9 cellular contexts compared by ENCODE assay signal in genomic region chr1:229578168-229579100, GRCh38. TPM values are rescaled to one million over a fixed set of nuclear protein-coding genes. Genes with fewer than 3 reads are reported as not detected.
A peak's percentile ranks its signal among the peaks of the same experiment; 100 is the strongest.
DNase-seq lines count a peak whose midpoint lies in the region; ATAC-seq and TF ChIP-seq lines count a peak whose summit lies in the region.
"Had no signal": no experiment of that assay in that cellular context is flagged by ENCODE, and none has a peak within 500 bp of the region (broad histone marks: within the 10 kb centered on the region; RNA-seq: fewer than 3 reads in every experiment).

No MANE protein-coding gene starts in this region.

- H4K20me1 ChIP-seq in GM23248 (ENCODE audit: insufficient read depth): no peaks in the 10 kb centered on the region

- H3K27me3 ChIP-seq in parathyroid adenoma (ENCODE audit: control insufficient read depth, insufficient read depth, low read length) (no peaks in the 10 kb centered on the region), GM23248 (replicated peaks; ENCODE audit: insufficient read depth) (no peaks in the 10 kb centered on the region), H7 (ENCODE audit: control insufficient read depth, insufficient read depth, low read length) (no peaks in the 10 kb centered on the region)

- H3K27ac Mint-ChIP-seq in brain: peak overlapping the region; percentile 45 to 93 (median 88)
- H3K27ac Mint-ChIP-seq: activated T-helper 17 cell treated with anti-CD3 and anti-CD28 coated beads, Interleukin-2, amount 50 U/mL, for 72 hours had no signal

- H3K36me3 Mint-ChIP-seq in brain: no peaks in the 10 kb centered on the region

- ATAC-seq in GM18868 (IDR thresholded peaks at IDR 0.05; ENCODE audit: unreplicated experiment): peak; percentile 42
- peak; percentile 26 for ATAC-seq in HG03045 (IDR thresholded peaks at IDR 0.05; ENCODE audit: unreplicated experiment)
- ATAC-seq in GM18873 (IDR thresholded peaks at IDR 0.05; ENCODE audit: low FRiP score, unreplicated experiment): no peak
- ATAC-seq: activated T-helper 17 cell treated with anti-CD3 and anti-CD28 coated beads, Interleukin-2, amount 50 U/mL, for 72 hours had no signal

- 82 to 83% methylated on average over 14 of the region's 14 CpGs for WGBS in GM23248 (ENCODE audit: low coverage in 1 of 2, low lambda C conversion rate in 2 of 2, missing lambda C conversion rate in 2 of 2), 2 experiments

- no peaks in the 10 kb centered on the region for H3K9me2 ChIP-seq in GM23248 (ENCODE audit: insufficient read depth)

- H3K4me3 ChIP-seq in parathyroid adenoma (ENCODE audit: low read depth, low read length): no peak overlapping the region
- no peak overlapping the region for H3K4me3 ChIP-seq in GM23248
- H3K4me3 ChIP-seq in H7 (ENCODE audit: insufficient read depth, low read depth, low read length): no peak overlapping the region

- H3K9me3 ChIP-seq in parathyroid adenoma (ENCODE audit: control insufficient read depth, low read length): no peaks in the 10 kb centered on the region
- no peaks in the 10 kb centered on the region for H3K9me3 ChIP-seq in GM23248 (ENCODE audit: low read depth)

- H3F3A ChIP-seq in GM23248 (ENCODE audit: insufficient read depth): no peaks in the 10 kb centered on the region

- no peak for DNase-seq in GM23248
- no peak for DNase-seq in KBM-7
- no peak for DNase-seq in H7

- H3K9me3 Mint-ChIP-seq in brain: peaks cover 0 to 2% (median 0%) of the 10 kb centered on the region in 5 experiments
- H3K9me3 Mint-ChIP-seq: activated T-helper 17 cell treated with anti-CD3 and anti-CD28 coated beads, Interleukin-2, amount 50 U/mL, for 72 hours had no signal

- H3K4me1 ChIP-seq in parathyroid adenoma (peaks cover 7% of the 10 kb centered on the region), GM23248 (ENCODE audit: insufficient read depth) (no peaks in the 10 kb centered on the region)

- H3K4me2 ChIP-seq in parathyroid adenoma (ENCODE audit: low read length) (no peak overlapping the region), GM23248 (ENCODE audit: unreplicated experiment) (no peak overlapping the region)

- no peak for TF ChIP-seq CTCF in brain (conservative IDR thresholded peaks at IDR 0.05)
- TF ChIP-seq CTCF in parathyroid adenoma (IDR thresholded peaks at IDR 0.05): no peak

- H3K36me3 ChIP-seq in parathyroid adenoma (ENCODE audit: control insufficient read depth, insufficient read depth, low read length): no peaks in the 10 kb centered on the region
- no peaks in the 10 kb centered on the region for H3K36me3 ChIP-seq in GM23248 (ENCODE audit: low read depth)
- H3K36me3 ChIP-seq in H7 (replicated peaks; ENCODE audit: control insufficient read depth, insufficient read depth, low read length): no peaks in the 10 kb centered on the region

- H3K9ac ChIP-seq in parathyroid adenoma (no peak overlapping the region), GM23248 (no peak overlapping the region)

- H3K4me1 Mint-ChIP-seq in brain: peaks cover 39% of the 10 kb centered on the region
- H3K4me1 Mint-ChIP-seq: activated T-helper 17 cell treated with anti-CD3 and anti-CD28 coated beads, Interleukin-2, amount 50 U/mL, for 72 hours had no signal

- H2AFZ ChIP-seq in parathyroid adenoma (peak overlapping the region; percentile 78), GM23248 (no peak overlapping the region)

- peaks cover 4% of the 10 kb centered on the region for H3K27me3 Mint-ChIP-seq in brain

- H3K27ac ChIP-seq in parathyroid adenoma (peak overlapping the region; percentile 61), GM23248 (no peak overlapping the region)

- H3K79me2 ChIP-seq in parathyroid adenoma (no peaks in the 10 kb centered on the region), GM23248 (ENCODE audit: insufficient read depth) (no peaks in the 10 kb centered on the region)

- in situ Hi-C loops in GM23248 (cut with MboI): no loop called here
- in situ Hi-C loops in KBM-7 (cut with MboI; ENCODE audit: low pct_unique_long_range_greater_than_20kb, low sequenced_read_pairs): loop anchor here (10.0 kb wide), 1 partner anchor 46 kb away; the partner anchor contains the start of genes TAF5L and URB2

- peak overlapping the region; percentile 0 to 70 (median 59) for H3K4me3 Mint-ChIP-seq in brain
- H3K4me3 Mint-ChIP-seq: activated T-helper 17 cell treated with anti-CD3 and anti-CD28 coated beads, Interleukin-2, amount 50 U/mL, for 72 hours had no signal

RNA-seq across cellular contexts. Expression of gene ABCB10, which starts 19.9 kb away (rescaled TPM):
- 2.9 TPM for polyA plus RNA-seq in brain (ENCODE audit: insufficient read depth, low read depth, low replicate concordance)
- total RNA-seq in GM23248 (2014; rRNA removed; shearing (Covaris generic)): 19.0 and 25.2 TPM in 2 replicates
- 7.4 and 7.6 TPM in 2 replicates for polyA plus RNA-seq in GM23248 (2016; fragmentation: Nextera tagmentation; extraction: Ambion mirVana)
- 18.0 and 19.8 TPM in 2 replicates for total RNA-seq in H7 (2014; rRNA removed; shearing (Covaris generic))

RNA-seq across cellular contexts. Expression of gene TAF5L, which starts 47.5 kb away (rescaled TPM):
- 12.2 TPM for polyA plus RNA-seq in brain (ENCODE audit: insufficient read depth, low read depth, low replicate concordance)
- total RNA-seq in GM23248 (2014; rRNA removed; shearing (Covaris generic)): 13.2 and 24.2 TPM in 2 replicates
- polyA plus RNA-seq in GM23248 (2016; fragmentation: Nextera tagmentation; extraction: Ambion mirVana): 2.6 and 3.0 TPM in 2 replicates
- 32.8 and 34.6 TPM in 2 replicates for total RNA-seq in H7 (2014; rRNA removed; shearing (Covaris generic))

RNA-seq across cellular contexts. Expression of gene URB2, which starts 47.6 kb away (rescaled TPM):
- 9.7 TPM for polyA plus RNA-seq in brain (ENCODE audit: insufficient read depth, low read depth, low replicate concordance)
- 6.3 and 7.6 TPM in 2 replicates for total RNA-seq in GM23248 (2014; rRNA removed; shearing (Covaris generic))
- 3.3 and 3.5 TPM in 2 replicates for polyA plus RNA-seq in GM23248 (2016; fragmentation: Nextera tagmentation; extraction: Ambion mirVana)
- total RNA-seq in H7 (2014; rRNA removed; shearing (Covaris generic)): 35.4 and 37.5 TPM in 2 replicates
